25 cellular contexts compared by ENCODE assay signal in genomic region chr4:149752729-149753128, GRCh38.
"Had no signal": no experiment of that assay in that cellular context is flagged by ENCODE, and none has a peak within 500 bp of the region (broad histone marks: within the 10 kb centered on the region; RNA-seq: fewer than 3 reads in every experiment).

No MANE protein-coding gene starts in this region.

- DNase-seq: cortex of kidney; effector CD4-positive, alpha-beta T cell; foreskin melanocyte; glutamatergic neuron; heart right ventricle; hippocampal formation; left ventricle myocardium superior; lower lobe of right lung; mesenchymal stem cell; mucosa of descending colon; naive thymus-derived CD4-positive, alpha-beta T cell; stimulated activated CD4-positive, alpha-beta T cell treated with anti-CD3 and anti-CD28 coated beads, Interleukin-2, amount 100 ng/mL, for 24 hours; stimulated activated CD4-positive, alpha-beta T cell treated with anti-CD3 and anti-CD28 coated beads, Interleukin-4, amount 100 ng/mL, for 24 hours; stimulated activated naive CD4-positive, alpha-beta T cell treated with Interleukin-2 at 50 U/mL for 16 hours; stomach; thyroid gland; trophoblast cell had no signal

- H3K27ac ChIP-seq: epithelial cell of prostate, esophagus muscularis mucosa, heart right ventricle, lower lobe of right lung, neural progenitor cell, prostate gland, right atrium auricular region, stomach, thyroid gland, vagina had no signal

- H3K27me3 ChIP-seq: esophagus muscularis mucosa, heart right ventricle, neural progenitor cell, right atrium auricular region, stomach, thyroid gland, vagina had no signal

- ATAC-seq: heart right ventricle; left ventricle myocardium superior; lower lobe of right lung; mucosa of descending colon; naive thymus-derived CD4-positive, alpha-beta T cell; sciatic nerve; stimulated activated effector memory CD8-positive, alpha-beta T cell treated with anti-CD3 and anti-CD28 coated beads, Interleukin-12 subunit alpha, Interleukin-12 subunit beta, amount 100 ng/mL, for 72 hours had no signal

- H3K4me1 ChIP-seq: esophagus muscularis mucosa, heart right ventricle, lower lobe of right lung, neural progenitor cell, prostate gland, right atrium auricular region, stomach, thyroid gland, vagina had no signal

- H3K36me3 ChIP-seq: esophagus muscularis mucosa, heart right ventricle, lower lobe of right lung, neural progenitor cell, prostate gland, right atrium auricular region, stomach, thyroid gland, vagina had no signal

- H3K4me3 ChIP-seq: esophagus muscularis mucosa, heart right ventricle, lower lobe of right lung, mucosa of descending colon, neural progenitor cell, prostate gland, right atrium auricular region, stomach, thyroid gland, vagina had no signal

- H3K9me3 ChIP-seq: esophagus muscularis mucosa, heart right ventricle, lower lobe of right lung, mucosa of descending colon, prostate gland, right atrium auricular region, stomach, thyroid gland, vagina had no signal
